ENCODE assay signal across 8 cellular contexts in genomic region chrX:131747173-131747572, GRCh38.
DNase-seq lines count a peak whose midpoint lies in the region; ATAC-seq and TF ChIP-seq lines count a peak whose summit lies in the region.

No MANE protein-coding gene starts in this region.

- H3K27me3 ChIP-seq in IMR-90 (ENCODE audit: control insufficient read depth, insufficient read depth, low read length) (no peaks in the 10 kb centered on the region), neural progenitor cell (no peaks in the 10 kb centered on the region), hepatocyte (no peaks in the 10 kb centered on the region)

- H3K4me1 ChIP-seq in IMR-90 (ENCODE audit: control insufficient read depth, insufficient read depth, low read length) = no peaks in the 10 kb centered on the region
- no peaks in the 10 kb centered on the region for H3K4me1 ChIP-seq in neural progenitor cell
- H3K4me1 ChIP-seq in hepatocyte (ENCODE audit: insufficient read depth) = no peaks in the 10 kb centered on the region

- DNase-seq in IMR-90 (peak; percentile 90), natural killer cell (no peak), neural progenitor cell (ENCODE audit: low spot score) (no peak), hepatocyte (ENCODE audit: low spot score) (no peak)
- DNase-seq in activated T-helper 9 cell treated with anti-CD3 and anti-CD28 coated beads, Interleukin-2, amount 50 U/mL, for 16 hours (ENCODE audit: low read depth) = peak; percentile 63
- no peak for DNase-seq in activated CD4-positive, alpha-beta T cell treated with anti-CD3 and anti-CD28 coated beads for 1 hour

- dilution Hi-C loops in IMR-90 (cut with HindIII; ENCODE audit: low sequenced_read_pairs, unreplicated experiment) = no loop called here

- H3F3A ChIP-seq in neural progenitor cell (ENCODE audit: low read depth) = no peaks in the 10 kb centered on the region

- no peak overlapping the region; the same call in 1 of the 2 replicates for H2BK120ac ChIP-seq in IMR-90 (ENCODE audit: low read depth, low read length)

- TF ChIP-seq CTCF in IMR-90 (conservative IDR thresholded peaks at IDR 0.05; ENCODE audit: low read depth, low read length) (peak; percentile 71), natural killer cell (IDR thresholded peaks at IDR 0.05) (no peak), neural progenitor cell (IDR thresholded peaks at IDR 0.05) (no peak), hepatocyte (IDR thresholded peaks at IDR 0.05; ENCODE audit: poor library complexity) (no peak)

- no peaks in the 10 kb centered on the region for H3K9me3 ChIP-seq in IMR-90 (ENCODE audit: control insufficient read depth, insufficient read depth, low read length)
- H3K9me3 ChIP-seq in neural progenitor cell (ENCODE audit: low read depth) = no peaks in the 10 kb centered on the region
- H3K9me3 ChIP-seq in hepatocyte (ENCODE audit: low read depth) = no peaks in the 10 kb centered on the region

- no peaks in the 10 kb centered on the region for H3K79me2 ChIP-seq in neural progenitor cell (ENCODE audit: low read depth)
- no peaks in the 10 kb centered on the region for H3K79me2 ChIP-seq in hepatocyte

- 58% methylated on average over 4 of the region's 9 CpGs; no CpG with 5 or more reads in 1 of the 2 experiments for WGBS in IMR-90 (ENCODE audit: extremely low coverage in 2 of 2, insufficient read length in 1 of 2), 2 experiments
- WGBS in hepatocyte (ENCODE audit: low lambda C conversion rate, missing lambda C conversion rate) = 85% methylated on average over 9 of the region's 9 CpGs

- H4K5ac ChIP-seq in IMR-90 (ENCODE audit: low read depth, low read length) = no peak overlapping the region

- H3K27me3 Mint-ChIP-seq in natural killer cell (ENCODE audit: low read depth in 2 of 2) = no peaks in the 10 kb centered on the region
- H3K27me3 Mint-ChIP-seq in neural progenitor cell (ENCODE audit: insufficient read depth, low read depth) = no peaks in the 10 kb centered on the region

- H3K79me1 ChIP-seq in IMR-90 (ENCODE audit: low read depth in 1 of 2, low read length in 2 of 2) = no peaks in the 10 kb centered on the region

- H3K4me1 Mint-ChIP-seq in natural killer cell = peaks cover 0 to 16% of the 10 kb centered on the region in 2 donors
- no peaks in the 10 kb centered on the region for H3K4me1 Mint-ChIP-seq in neural progenitor cell

- H3K36me3 ChIP-seq in IMR-90 (ENCODE audit: control insufficient read depth, insufficient read depth, low read length) (no peaks in the 10 kb centered on the region), neural progenitor cell (peaks cover 26% of the 10 kb centered on the region), hepatocyte (replicated peaks; ENCODE audit: insufficient read depth, low read depth) (no peaks in the 10 kb centered on the region)

- intact Hi-C loops in IMR-90 (cut with micrococcal nuclease) = loop anchor here (1.0 to 2.0 kb wide), 2 partner anchors 31 to 66 kb away; no protein-coding TSS in a partner anchor
- intact Hi-C loops in natural killer cell (cut with micrococcal nuclease) = no loop called here

- no peaks in the 10 kb centered on the region for H3K9me2 ChIP-seq in hepatocyte (replicated peaks; ENCODE audit: insufficient read depth)

- H3K36me3 Mint-ChIP-seq in natural killer cell (no peaks in the 10 kb centered on the region), neural progenitor cell (peaks cover 53% of the 10 kb centered on the region)

- H2AK9ac ChIP-seq in IMR-90 (replicated peaks; ENCODE audit: low read depth, low read length, poor library complexity) = peak overlapping the region; percentile 68

- no peak overlapping the region for H3K23ac ChIP-seq in IMR-90 (ENCODE audit: low read depth, low read length)

- H3K56ac ChIP-seq in IMR-90 (ENCODE audit: extremely low read depth, insufficient read depth, low read length) = no peak overlapping the region

- peak overlapping the region; percentile 89 for H3K4me3 Mint-ChIP-seq in natural killer cell
- H3K4me3 Mint-ChIP-seq in neural progenitor cell = no peak overlapping the region

- H3K9ac ChIP-seq in IMR-90 (ENCODE audit: low read depth, low read length) (peak overlapping the region; percentile 72), neural progenitor cell (no peak overlapping the region)

- H3K4me2 ChIP-seq in IMR-90 (ENCODE audit: low read depth, low read length) (peak overlapping the region; percentile 77), neural progenitor cell (no peak overlapping the region), hepatocyte (no peak overlapping the region)

- no peak overlapping the region for H3K14ac ChIP-seq in IMR-90 (replicated peaks; ENCODE audit: low read depth, low read length)

- BruUV-seq in IMR-90 (replicated peaks; lab: Mats Ljungman, UMichigan) = no TSS peak

- in situ Hi-C loops in IMR-90 (cut with MboI; ENCODE audit: low sequenced_read_pairs) = no loop called here

- H4K91ac ChIP-seq in IMR-90 (ENCODE audit: insufficient read depth, low read depth, low read length) = no peak overlapping the region; the same call in 1 of the 2 replicates

- no peak overlapping the region for H2AK5ac ChIP-seq in IMR-90 (ENCODE audit: low read depth, low read length)

- no peak overlapping the region; the same call in 1 of the 2 replicates for H3K18ac ChIP-seq in IMR-90 (ENCODE audit: low read depth, low read length)

- H3K27ac ChIP-seq in IMR-90 (ENCODE audit: insufficient read depth, low read length) (peak overlapping the region; percentile 95; the same call in 1 of the 2 replicates), neural progenitor cell (no peak overlapping the region), hepatocyte (no peak overlapping the region)

- CTCF ChIA-PET in IMR-90 (lab: Yijun Ruan, JAX) = interaction anchor here (0.6 kb wide), 1 partner anchor 83 kb away, joined by 3 read pairs; no protein-coding TSS in a partner anchor

- peak overlapping the region; percentile 93 for H2BK5ac ChIP-seq in IMR-90 (ENCODE audit: low read depth, low read length, poor library complexity, severe bottlenecking)

- TF ChIP-seq POLR2A in IMR-90 (IDR thresholded peaks at IDR 0.05; ENCODE audit: low read depth, low read length) = no peak

- H2BK20ac ChIP-seq in IMR-90 (ENCODE audit: low read depth, low read length) = no peak overlapping the region; the same call in 1 of the 2 replicates

- no peaks in the 10 kb centered on the region for H3K9me1 ChIP-seq in IMR-90 (ENCODE audit: insufficient read depth, low read length)

- H2AFZ ChIP-seq in IMR-90 (replicated peaks; ENCODE audit: low read length, poor library complexity) = peak overlapping the region; percentile 94
- H2AFZ ChIP-seq in neural progenitor cell (replicated peaks) = no peak overlapping the region
- no peak overlapping the region for H2AFZ ChIP-seq in hepatocyte

- ATAC-seq in GM18858 (IDR thresholded peaks at IDR 0.05; ENCODE audit: unreplicated experiment) (peak; percentile 62), IMR-90 (ENCODE audit: low read depth) (peak; percentile 66), natural killer cell (peak in 1 of 3 donors; percentile 72), HG02642 (IDR thresholded peaks at IDR 0.05; ENCODE audit: poor library complexity, unreplicated experiment) (no peak)

- H3K4ac ChIP-seq in IMR-90 (ENCODE audit: low read depth, low read length) = no peak overlapping the region

- peak overlapping the region in 1 of 2 experiments; percentile 23; a peak in 1 of 4 replicates for H4K8ac ChIP-seq in IMR-90 (ENCODE audit: low read depth in 2 of 2, low read length in 2 of 2)

- no peaks in the 10 kb centered on the region for H4K20me1 ChIP-seq in IMR-90 (ENCODE audit: insufficient read depth, low read length)
- no peaks in the 10 kb centered on the region for H4K20me1 ChIP-seq in neural progenitor cell (ENCODE audit: low read depth)
- H4K20me1 ChIP-seq in hepatocyte (ENCODE audit: insufficient read depth, poor library complexity, severe bottlenecking) = no peaks in the 10 kb centered on the region

- peak; percentile 73 for TF ChIP-seq RAD21 in IMR-90 (IDR thresholded peaks at IDR 0.05; ENCODE audit: low read length)

- POLR2A ChIA-PET in IMR-90 (lab: Charles Lee; ENCODE audit: unreplicated experiment) = no interaction called here

- H3K9me3 Mint-ChIP-seq in natural killer cell (no peaks in the 10 kb centered on the region), neural progenitor cell (peaks cover 7% of the 10 kb centered on the region)

- H3K4me3 ChIP-seq in IMR-90 (ENCODE audit: insufficient read depth, low read depth, low read length) (peak overlapping the region; percentile 60), neural progenitor cell (no peak overlapping the region), hepatocyte (no peak overlapping the region)

- H3K27ac Mint-ChIP-seq in natural killer cell (peak overlapping the region in 1 of 2 donors; percentile 88), neural progenitor cell (no peak overlapping the region)

- no peak overlapping the region for H2BK15ac ChIP-seq in IMR-90 (ENCODE audit: low read depth, low read length)

TF ChIP-seq in IMR-90, 13 proteins besides CTCF, POLR2A, EP300 and RAD21:
- TF ChIP-seq BHLHE40 (IDR thresholded peaks at IDR 0.05; ENCODE audit: low read depth, low read length) = no peak
- TF ChIP-seq SMC3 (IDR thresholded peaks at IDR 0.05; ENCODE audit: low read depth, low read length) = peak; percentile 32; the same call in 1 of the 2 replicates

Comparison
In these comparisons a context has a peak if more than half of its experiments do, and no peak if none do; other contexts are left out.
1. DNase-seq: peak in IMR-90 (single experiment) and activated T-helper 9 cell treated with anti-CD3 and anti-CD28 coated beads, Interleukin-2, amount 50 U/mL, for 16 hours (single experiment); none in natural killer cell (single experiment), neural progenitor cell (single experiment), hepatocyte (single experiment) and activated CD4-positive, alpha-beta T cell treated with anti-CD3 and anti-CD28 coated beads for 1 hour (single experiment).